Comparison of ENCODE assay signal across 6 cellular contexts in genomic region chr13:91690944-91691343, GRCh38.
"Had no signal": no experiment of that assay in that cellular context is flagged by ENCODE, and none has a peak within 500 bp of the region (broad histone marks: within the 10 kb centered on the region; RNA-seq: fewer than 3 reads in every experiment).

No MANE protein-coding gene starts in this region.

- H3K27ac ChIP-seq: HL-60 had no signal

- H2AFZ ChIP-seq: GM23338 had no signal

- DNase-seq: H9, HCEC 1CT, KBM-7 had no signal

- H3K4me2 ChIP-seq: GM23338 had no signal

- H3K4me3 ChIP-seq: GM23338 had no signal

- ATAC-seq: GM23338, HepG2 had no signal
